In genomic region chr17:81572499-81573030, GRCh38 we compare ENCODE assay signal across 15 cellular contexts. TPM values are rescaled to one million over a fixed set of nuclear protein-coding genes. Genes with fewer than 3 reads are reported as not detected.
"Had no signal": no experiment of that assay in that cellular context is flagged by ENCODE, and none has a peak within 500 bp of the region (broad histone marks: within the 10 kb centered on the region; RNA-seq: fewer than 3 reads in every experiment).

No MANE protein-coding gene starts in this region.

- FAIRE-seq: colon, islet of Langerhans had no signal

- DNase-seq: activated CD4-positive, alpha-beta memory T cell treated with anti-CD3 and anti-CD28 coated beads for 36 hours; activated T-cell treated with anti-CD3 and anti-CD28 coated beads, Interleukin-2, amount 50 U/mL, for 48 hours; aorta; foreskin keratinocyte; head of caudate nucleus; naive thymus-derived CD8-positive, alpha-beta T cell; nucleus accumbens; stimulated activated naive B cell treated with anti-CD40 and anti-IgM and Interleukin-4, amounts not matched to agents 10 μg/mL and 1 μg/mL and 100 μg/mL, for 72 hours; transverse colon had no signal

- H3K27me3 ChIP-seq: foreskin keratinocyte, transverse colon had no signal

- H3K4me2 ChIP-seq: smooth muscle cell had no signal

- ATAC-seq: foreskin keratinocyte; mucosa of descending colon; naive thymus-derived CD8-positive, alpha-beta T cell; right cardiac atrium; stimulated activated naive B cell treated with anti-CD40 and anti-IgM and Interleukin-4, amounts not matched to agents 10 μg/mL and 1 μg/mL and 100 μg/mL, for 72 hours had no signal

- H3K27me3 Mint-ChIP-seq: activated CD4-positive, alpha-beta memory T cell treated with anti-CD3 and anti-CD28 coated beads for 36 hours; naive thymus-derived CD8-positive, alpha-beta T cell; progenitor cell of endocrine pancreas; stimulated activated naive B cell treated with anti-CD40 and anti-IgM and Interleukin-4, amounts not matched to agents 10 μg/mL and 1 μg/mL and 100 μg/mL, for 72 hours had no signal

- H3K4me3 ChIP-seq: mucosa of descending colon, smooth muscle cell, transverse colon had no signal

- H3K9me3 Mint-ChIP-seq: activated CD4-positive, alpha-beta memory T cell treated with anti-CD3 and anti-CD28 coated beads for 36 hours; naive thymus-derived CD8-positive, alpha-beta T cell; stimulated activated naive B cell treated with anti-CD40 and anti-IgM and Interleukin-4, amounts not matched to agents 10 μg/mL and 1 μg/mL and 100 μg/mL, for 72 hours had no signal

- H3K9me3 ChIP-seq: mucosa of descending colon, transverse colon had no signal

- H3K27ac ChIP-seq: foreskin keratinocyte, transverse colon had no signal

- H3K4me3 Mint-ChIP-seq: activated CD4-positive, alpha-beta memory T cell treated with anti-CD3 and anti-CD28 coated beads for 36 hours; naive thymus-derived CD8-positive, alpha-beta T cell; stimulated activated naive B cell treated with anti-CD40 and anti-IgM and Interleukin-4, amounts not matched to agents 10 μg/mL and 1 μg/mL and 100 μg/mL, for 72 hours had no signal

- H3K27ac Mint-ChIP-seq: activated CD4-positive, alpha-beta memory T cell treated with anti-CD3 and anti-CD28 coated beads for 36 hours; naive thymus-derived CD8-positive, alpha-beta T cell; progenitor cell of endocrine pancreas; stimulated activated naive B cell treated with anti-CD40 and anti-IgM and Interleukin-4, amounts not matched to agents 10 μg/mL and 1 μg/mL and 100 μg/mL, for 72 hours had no signal

RNA-seq across cellular contexts. Expression of gene FSCN2, which starts 44.4 kb away (rescaled TPM):
- total RNA-seq: foreskin keratinocyte had no signal
- polyA plus RNA-seq: foreskin keratinocyte; naive thymus-derived CD8-positive, alpha-beta T cell had no signal
